14 cellular contexts compared by ENCODE assay signal in genomic region chr11:87114093-87114492, GRCh38.
"Had no signal": no experiment of that assay in that cellular context is flagged by ENCODE, and none has a peak within 500 bp of the region (broad histone marks: within the 10 kb centered on the region; RNA-seq: fewer than 3 reads in every experiment).

No MANE protein-coding gene starts in this region.

- H3K36me3 ChIP-seq: colonic mucosa, neural progenitor cell, pancreas had no signal

- H2AFZ ChIP-seq: neural progenitor cell had no signal

- H3K4me1 ChIP-seq: colonic mucosa, neural progenitor cell, pancreas had no signal

- H3K4me3 ChIP-seq: colonic mucosa, neural progenitor cell, pancreas had no signal

- ATAC-seq: activated CD4-positive, CD25-positive, alpha-beta regulatory T cell treated with anti-CD3 and anti-CD28 coated beads, Interleukin-2, amount 50 U/mL, for 24 hours; left lobe of liver; pancreas had no signal

- H3K27me3 ChIP-seq: colonic mucosa, neural progenitor cell, pancreas had no signal

- DNase-seq: activated effector memory CD4-positive, alpha-beta T cell treated with Interleukin-2 at 50 U/mL for 16 hours; activated T-cell treated with anti-CD3 and anti-CD28 coated beads, Interleukin-2, amount 50 U/mL, for 24 hours; colonic mucosa; effector CD8-positive, alpha-beta T cell; foreskin melanocyte; head of caudate nucleus; mesenchymal stem cell; pancreas; retina; stimulated activated CD4-positive, alpha-beta T cell treated with anti-CD3 and anti-CD28 coated beads, Interleukin-4, amount 100 ng/mL, for 24 hours; SW 1271 had no signal

- H3K9me3 ChIP-seq: colonic mucosa, pancreas had no signal

- H3K9ac ChIP-seq: neural progenitor cell had no signal

- H3K27ac ChIP-seq: colonic mucosa, neural progenitor cell, pancreas had no signal

- H3K4me2 ChIP-seq: neural progenitor cell had no signal
